ENCODE assay signal across 9 cellular contexts in genomic region chr14:35333347-35333730, GRCh38. TPM values are rescaled to one million over a fixed set of nuclear protein-coding genes. Genes with fewer than 3 reads are reported as not detected.
DNase-seq lines count a peak whose midpoint lies in the region; ATAC-seq and TF ChIP-seq lines count a peak whose summit lies in the region.
"Had no signal": no experiment of that assay in that cellular context is flagged by ENCODE, and none has a peak within 500 bp of the region (broad histone marks: within the 10 kb centered on the region; RNA-seq: fewer than 3 reads in every experiment).

No MANE protein-coding gene starts in this region.

- no peak overlapping the region for H3K4me3 ChIP-seq in gastroesophageal sphincter

- intact Hi-C loops in activated CD4-positive, alpha-beta T cell treated with anti-CD3 and anti-CD28 coated beads, Interleukin-2, amount 10 ng/mL, durations not matched to agents 24 days and 14 days (cut with micrococcal nuclease) = loop anchor here (1.0 to 2.0 kb wide), 4 partner anchors 18 to 70 kb away; no protein-coding TSS in a partner anchor

- no peaks in the 10 kb centered on the region for H3K9me3 Mint-ChIP-seq in activated CD4-positive, alpha-beta T cell treated with anti-CD3 and anti-CD28 coated beads, Interleukin-2, amount 10 ng/mL, durations not matched to agents 24 days and 14 days
- no peaks in the 10 kb centered on the region for H3K9me3 Mint-ChIP-seq in T-cell
- no peaks in the 10 kb centered on the region for H3K9me3 Mint-ChIP-seq in stimulated activated naive CD8-positive, alpha-beta T cell treated with anti-CD3 and anti-CD28 coated beads, Interleukin-15, amount 100 ng/mL, for 72 hours

- H3K4me1 Mint-ChIP-seq in activated CD4-positive, alpha-beta T cell treated with anti-CD3 and anti-CD28 coated beads, Interleukin-2, amount 10 ng/mL, durations not matched to agents 24 days and 14 days = peaks cover 33% of the 10 kb centered on the region
- H3K4me1 Mint-ChIP-seq in T-cell = peaks cover 27 to 30% (median 28%) of the 10 kb centered on the region in 3 donors
- peaks cover 41% of the 10 kb centered on the region for H3K4me1 Mint-ChIP-seq in stimulated activated naive CD8-positive, alpha-beta T cell treated with anti-CD3 and anti-CD28 coated beads, Interleukin-15, amount 100 ng/mL, for 72 hours

- POLR2A ChIA-PET in T-cell (lab: Charles Lee) = interaction anchor here (0.6 to 1.7 kb wide), 7 partner anchors 13 to 152 kb away, joined by 3 to 17 read pairs (median 3); partner anchors contain the start of gene NFKBIA (in 2 of the 2)

- no peak for TF ChIP-seq EP300 in gastroesophageal sphincter (IDR thresholded peaks at IDR 0.05)

- whole genome bisulfite sequencing in gastroesophageal sphincter (ENCODE audit: low coverage in 1 of 2), 2 donors = 20% methylated on average over 1 of the region's 7 CpGs; no CpG with 5 or more reads in 1 of the 2 donors

- TF ChIP-seq CTCF in gastroesophageal sphincter (IDR thresholded peaks at IDR 0.05) = no peak

- H3K27me3 ChIP-seq in gastroesophageal sphincter = no peaks in the 10 kb centered on the region

- peak overlapping the region; percentile 91 for H3K27ac Mint-ChIP-seq in activated CD4-positive, alpha-beta T cell treated with anti-CD3 and anti-CD28 coated beads, Interleukin-2, amount 10 ng/mL, durations not matched to agents 24 days and 14 days
- H3K27ac Mint-ChIP-seq in T-cell = peak overlapping the region; percentile 93
- peak overlapping the region; percentile 54 to 97 for H3K27ac Mint-ChIP-seq in stimulated activated naive CD8-positive, alpha-beta T cell treated with anti-CD3 and anti-CD28 coated beads, Interleukin-15, amount 100 ng/mL, for 72 hours

- H3K9me3 ChIP-seq in gastroesophageal sphincter = no peaks in the 10 kb centered on the region

- CTCF ChIA-PET in T-cell (lab: Charles Lee) = interaction anchor here in 1 of 2 donors (0.9 kb wide), 1 partner anchor 84 kb away, joined by 3 read pairs; no protein-coding TSS in a partner anchor

- peak; percentile 65 for DNase-seq in activated CD4-positive, alpha-beta T cell treated with anti-CD3 and anti-CD28 coated beads, Interleukin-2, amount 10 ng/mL, durations not matched to agents 24 days and 14 days
- DNase-seq in activated CD4-positive, alpha-beta T cell treated with anti-CD3 and anti-CD28 coated beads for 4 hours = no peak
- DNase-seq in T-cell (no peak), GF-D8 (lab: John Stamatoyannopoulos, UW) (no peak), DMS53 treated with DMSO at 0.1 percent for 48 hours (lab: John Stamatoyannopoulos, UW; ENCODE audit: unreplicated experiment) (no peak), occipital lobe (lab: John Stamatoyannopoulos, UW) (no peak)
- DNase-seq in stimulated activated naive CD8-positive, alpha-beta T cell treated with anti-CD3 and anti-CD28 coated beads, Interleukin-15, amount 100 ng/mL, for 72 hours = peak in 1 of 2 donors; percentile 28

- no peak for TF ChIP-seq POLR2A in gastroesophageal sphincter (IDR thresholded peaks at IDR 0.05)

- H3K27ac ChIP-seq in gastroesophageal sphincter = peak overlapping the region in 3 of 4 donors; percentile 49 to 99 (median 53)

- peak in 3 of 4 experiments; percentile 9 to 29 (median 13) for ATAC-seq in T-cell (replicated peaks in 1 of 4)
- ATAC-seq in gastroesophageal sphincter = no peak
- peak; percentile 64 for ATAC-seq in stimulated activated naive CD8-positive, alpha-beta T cell treated with anti-CD3 and anti-CD28 coated beads, Interleukin-15, amount 100 ng/mL, for 72 hours
- ATAC-seq: sciatic nerve had no signal

- H3K4me3 Mint-ChIP-seq in activated CD4-positive, alpha-beta T cell treated with anti-CD3 and anti-CD28 coated beads, Interleukin-2, amount 10 ng/mL, durations not matched to agents 24 days and 14 days = peak overlapping the region; percentile 79
- H3K4me3 Mint-ChIP-seq in T-cell = peak overlapping the region; percentile 10 to 61 (median 43)
- peak overlapping the region; percentile 64 to 78 for H3K4me3 Mint-ChIP-seq in stimulated activated naive CD8-positive, alpha-beta T cell treated with anti-CD3 and anti-CD28 coated beads, Interleukin-15, amount 100 ng/mL, for 72 hours

- peaks cover 11 to 56% (median 38%) of the 10 kb centered on the region in 3 donors for H3K4me1 ChIP-seq in gastroesophageal sphincter

- no peaks in the 10 kb centered on the region for H3K27me3 Mint-ChIP-seq in activated CD4-positive, alpha-beta T cell treated with anti-CD3 and anti-CD28 coated beads, Interleukin-2, amount 10 ng/mL, durations not matched to agents 24 days and 14 days
- H3K27me3 Mint-ChIP-seq in T-cell = no peaks in the 10 kb centered on the region
- H3K27me3 Mint-ChIP-seq in stimulated activated naive CD8-positive, alpha-beta T cell treated with anti-CD3 and anti-CD28 coated beads, Interleukin-15, amount 100 ng/mL, for 72 hours = no peaks in the 10 kb centered on the region

- no peaks in the 10 kb centered on the region for H3K36me3 Mint-ChIP-seq in activated CD4-positive, alpha-beta T cell treated with anti-CD3 and anti-CD28 coated beads, Interleukin-2, amount 10 ng/mL, durations not matched to agents 24 days and 14 days (ENCODE audit: low read depth)
- H3K36me3 Mint-ChIP-seq in T-cell = no peaks in the 10 kb centered on the region

- no peaks in the 10 kb centered on the region for H3K36me3 ChIP-seq in gastroesophageal sphincter

RNA-seq across cellular contexts. Expression of gene PSMA6, which starts 41.2 kb away (rescaled TPM):
- total RNA-seq in activated CD4-positive, alpha-beta T cell treated with anti-CD3 and anti-CD28 coated beads, Interleukin-2, amount 10 ng/mL, durations not matched to agents 24 days and 14 days = 501 and 522 TPM in 2 replicates
- total RNA-seq in T-cell (100 to 1,000 TPM in 1 of 5 donors, 10 to 100 TPM in 4; 93.6 to 109 (median 96.9) TPM), gastroesophageal sphincter (100 to 1,000 TPM in 3 of 4 donors, 10 to 100 TPM in 1; 97.4 to 157 (median 133) TPM), occipital lobe (175 TPM)
